In genomic region chr11:75190652-75191329, GRCh38 we compare ENCODE assay signal across 23 cellular contexts. TPM values are rescaled to one million over a fixed set of nuclear protein-coding genes. Genes with fewer than 3 reads are reported as not detected.
DNase-seq lines count a peak whose midpoint lies in the region; ATAC-seq and TF ChIP-seq lines count a peak whose summit lies in the region.
"Had no signal": no experiment of that assay in that cellular context is flagged by ENCODE, and none has a peak within 500 bp of the region (broad histone marks: within the 10 kb centered on the region; RNA-seq: fewer than 3 reads in every experiment).

No MANE protein-coding gene starts in this region.

- TF ChIP-seq CTCF in CD14-positive monocyte (IDR thresholded peaks at IDR 0.05) = no peak
- no peak for TF ChIP-seq CTCF in chondrocyte (IDR thresholded peaks at IDR 0.05)

- H4K5ac ChIP-seq in mesendoderm (ENCODE audit: low read length) = no peak overlapping the region

- no peaks in the 10 kb centered on the region for H3K9me3 ChIP-seq in trophoblast cell (ENCODE audit: insufficient read depth, low read depth, low read length)

- H3K18ac ChIP-seq in mesendoderm (ENCODE audit: low read length) (no peak overlapping the region), trophoblast cell (ENCODE audit: low read length) (no peak overlapping the region)

- H3K27ac ChIP-seq in mesendoderm (ENCODE audit: low read depth, low read length) (no peak overlapping the region), trophoblast cell (ENCODE audit: low read depth, low read length) (no peak overlapping the region)
- H3K27ac ChIP-seq: KMS-11, RWPE1 had no signal

- peak overlapping the region; percentile 66 for H3K23ac ChIP-seq in mesendoderm (ENCODE audit: low read length)
- H3K23ac ChIP-seq in trophoblast cell (ENCODE audit: low read length) = no peak overlapping the region

- H2AFZ ChIP-seq in trophoblast cell (ENCODE audit: insufficient read depth, low read length, poor library complexity) = no peak overlapping the region

- no peak overlapping the region for H2BK15ac ChIP-seq in mesendoderm (replicated peaks; ENCODE audit: low read depth)

- H4K12ac ChIP-seq in trophoblast cell (ENCODE audit: low read depth, low read length) = no peak overlapping the region

- no peak overlapping the region for H3K56ac ChIP-seq in mesendoderm (ENCODE audit: low read length)

- intact Hi-C loops in CD14-positive monocyte (cut with micrococcal nuclease) (no loop called here), head of caudate nucleus (cut with DNase I) (no loop called here)

- H2AK5ac ChIP-seq in mesendoderm (ENCODE audit: low read length) (no peak overlapping the region), trophoblast cell (ENCODE audit: low read length) (no peak overlapping the region)

- H3K79me1 ChIP-seq in mesendoderm (ENCODE audit: low read length) (no peaks in the 10 kb centered on the region), trophoblast cell (ENCODE audit: low read length) (peaks cover 10% of the 10 kb centered on the region)

- no peak overlapping the region for H3K4me3 ChIP-seq in mesendoderm (ENCODE audit: low read length)
- H3K4me3 ChIP-seq in trophoblast cell (ENCODE audit: low read depth, low read length) = no peak overlapping the region

- no peaks in the 10 kb centered on the region for H3K79me2 ChIP-seq in mesendoderm (ENCODE audit: control insufficient read depth, insufficient read depth, low read length)
- H3K79me2 ChIP-seq in trophoblast cell (ENCODE audit: control insufficient read depth, insufficient read depth, low read length, poor library complexity) = no peaks in the 10 kb centered on the region

- H4K91ac ChIP-seq in trophoblast cell (ENCODE audit: low read depth, low read length) = peak overlapping the region; percentile 47

- H3K9ac ChIP-seq in mesendoderm (ENCODE audit: low read length) (no peak overlapping the region), trophoblast cell (ENCODE audit: low read length) (no peak overlapping the region)
- H3K9ac ChIP-seq: KMS-11 had no signal

- peak overlapping the region in 1 of 7 donors; percentile 18 for H3K27ac Mint-ChIP-seq in CD14-positive monocyte
- peak overlapping the region; percentile 12 for H3K27ac Mint-ChIP-seq in chondrocyte (ENCODE audit: unreplicated experiment)
- H3K27ac Mint-ChIP-seq: CD4-positive, CD25-positive, alpha-beta regulatory T cell; IgD-negative memory B cell had no signal

- WGBS in mesendoderm (ENCODE audit: extremely low coverage, insufficient coverage, low lambda C conversion rate) = no CpG with 5 or more reads among the region's 2 CpGs
- WGBS in trophoblast cell (ENCODE audit: extremely low coverage, insufficient coverage, insufficient read length) = no CpG with 5 or more reads among the region's 2 CpGs

- H3K4me3 Mint-ChIP-seq in CD14-positive monocyte (no peak overlapping the region), chondrocyte (ENCODE audit: unreplicated experiment) (no peak overlapping the region)
- H3K4me3 Mint-ChIP-seq: CD4-positive, CD25-positive, alpha-beta regulatory T cell; IgD-negative memory B cell had no signal

- no peak overlapping the region for H4K8ac ChIP-seq in mesendoderm (ENCODE audit: low read depth, low read length)
- no peak overlapping the region for H4K8ac ChIP-seq in trophoblast cell (ENCODE audit: low read depth, low read length)

- peaks cover 0 to 3% (median 0%) of the 10 kb centered on the region in 7 donors for H3K9me3 Mint-ChIP-seq in CD14-positive monocyte
- no peaks in the 10 kb centered on the region for H3K9me3 Mint-ChIP-seq in chondrocyte (ENCODE audit: low read depth)
- H3K9me3 Mint-ChIP-seq: CD4-positive, CD25-positive, alpha-beta regulatory T cell; IgD-negative memory B cell had no signal

- no peak overlapping the region for H3K4ac ChIP-seq in mesendoderm (ENCODE audit: low read depth, low read length)
- H3K4ac ChIP-seq in trophoblast cell (ENCODE audit: low read depth, low read length) = no peak overlapping the region

- ATAC-seq in GM19023 (IDR thresholded peaks at IDR 0.05; ENCODE audit: unreplicated experiment) = no peak
- ATAC-seq: HCT116 had no signal

- H3K27me3 Mint-ChIP-seq in CD14-positive monocyte (ENCODE audit: low read depth in 3 of 3) (peaks cover 14 to 38% (median 16%) of the 10 kb centered on the region in 3 donors), chondrocyte (ENCODE audit: low read depth) (no peaks in the 10 kb centered on the region)

- no peak overlapping the region for H3K4me2 ChIP-seq in mesendoderm (ENCODE audit: low read length)
- H3K4me2 ChIP-seq in trophoblast cell (ENCODE audit: low read length) = no peak overlapping the region
- H3K4me2 ChIP-seq: KMS-11 had no signal

- peak; percentile 21 for DNase-seq in CD14-positive monocyte (ENCODE audit: low spot score)
- peak; percentile 30 for DNase-seq in chondrocyte (ENCODE audit: low spot score)
- DNase-seq in mesendoderm = no peak
- DNase-seq in trophoblast cell = no peak
- DNase-seq in stimulated activated CD4-positive, alpha-beta T cell treated with anti-CD3 and anti-CD28 coated beads, Interleukin-4, amount 100 ng/mL, for 1 hour = no peak
- DNase-seq in head of caudate nucleus = no peak
- DNase-seq: CD4-positive, CD25-positive, alpha-beta regulatory T cell; GF-D8; NCI-H1048; NCI-H1417; NCI-H2081; NCI-H2227 treated with DMSO at 0.1 percent for 48 hours; NCI-H526 treated with DMSO at 0.1 percent for 48 hours; SHP77 had no signal

- H3K4me1 Mint-ChIP-seq in CD14-positive monocyte (peaks cover 23% of the 10 kb centered on the region), chondrocyte (ENCODE audit: low read depth) (peaks cover 20% of the 10 kb centered on the region)
- H3K4me1 Mint-ChIP-seq: IgD-negative memory B cell had no signal

- H2BK120ac ChIP-seq in mesendoderm (ENCODE audit: low read depth, low read length) = no peak overlapping the region
- H2BK120ac ChIP-seq in trophoblast cell (ENCODE audit: insufficient read depth, low read length, poor library complexity) = peak overlapping the region; percentile 12

- H3K36me3 ChIP-seq in mesendoderm (ENCODE audit: control insufficient read depth, insufficient read depth, low read length) (no peaks in the 10 kb centered on the region), trophoblast cell (ENCODE audit: control insufficient read depth in 1 of 2, insufficient read depth in 2 of 2, low read length in 2 of 2) (no peaks in the 10 kb centered on the region)

- H3K27me3 ChIP-seq in mesendoderm (ENCODE audit: insufficient read depth, low read length, poor library complexity) (no peaks in the 10 kb centered on the region), trophoblast cell (ENCODE audit: insufficient read depth, low read length) (no peaks in the 10 kb centered on the region)

- peak overlapping the region; percentile 58 for H2BK12ac ChIP-seq in trophoblast cell (ENCODE audit: low read length)

- no peak overlapping the region for H3K14ac ChIP-seq in trophoblast cell (ENCODE audit: low read length)

- H3K36me3 Mint-ChIP-seq in CD14-positive monocyte (no peaks in the 10 kb centered on the region), chondrocyte (ENCODE audit: low read depth) (no peaks in the 10 kb centered on the region)
- H3K36me3 Mint-ChIP-seq: CD4-positive, CD25-positive, alpha-beta regulatory T cell; IgD-negative memory B cell had no signal

- H3K4me1 ChIP-seq in mesendoderm (ENCODE audit: control insufficient read depth, low read depth, low read length) = no peaks in the 10 kb centered on the region
- H3K4me1 ChIP-seq in trophoblast cell (ENCODE audit: control insufficient read depth in 1 of 2, insufficient read depth in 2 of 2, low read length in 2 of 2) = peaks cover 28 to 38% of the 10 kb centered on the region in 2 experiments

- H2BK5ac ChIP-seq in mesendoderm (ENCODE audit: low read length) = no peak overlapping the region
- peak overlapping the region; percentile 10 for H2BK5ac ChIP-seq in trophoblast cell (ENCODE audit: low read depth, low read length, poor library complexity)

RNA-seq across cellular contexts. Expression of gene SLCO2B1, which starts 39.9 kb away (rescaled TPM):
- polyA plus RNA-seq in CD14-positive monocyte = under 1 TPM in 1 of 2 donors, not detected in 1; 0.13 TPM
- 6.0 to 19.5 TPM (median 19.2 TPM) in 3 replicates for total RNA-seq in chondrocyte
- 0.01 TPM for polyA plus RNA-seq in mesendoderm (2013, experiment 1 of 2)
- polyA plus RNA-seq in mesendoderm (2013, experiment 2 of 2) = not detected
- 3.4 and 4.6 TPM in 2 replicates for polyA plus RNA-seq in trophoblast cell (2013)
- total RNA-seq: CD4-positive, CD25-positive, alpha-beta regulatory T cell; H4 had no signal
- polyA plus RNA-seq: BJ; CD4-positive, CD25-positive, alpha-beta regulatory T cell; IgD-negative memory B cell had no signal

RNA-seq across cellular contexts. Expression of gene TPBGL, which starts 49.8 kb away (rescaled TPM):
- not detected for polyA plus RNA-seq in CD14-positive monocyte
- 0.24 to 0.82 TPM (median 0.74 TPM) in 3 replicates for total RNA-seq in chondrocyte
- polyA plus RNA-seq in mesendoderm (2013, experiment 1 of 2) = 0.34 TPM
- polyA plus RNA-seq in mesendoderm (2013, experiment 2 of 2) = 0.42 TPM
- polyA plus RNA-seq in trophoblast cell (2013) = 0.33 and 0.50 TPM in 2 replicates
- total RNA-seq: A172, H4, NCI-H460 had no signal
- polyA plus RNA-seq: BJ, IgD-negative memory B cell had no signal

Comparison
In these comparisons a context has a peak if more than half of its experiments do, and no peak if none do; other contexts are left out.
1. DNase-seq: peak in CD14-positive monocyte (single experiment) and chondrocyte (single experiment); none in mesendoderm (single experiment), trophoblast cell (0 of 2), stimulated activated CD4-positive, alpha-beta T cell treated with anti-CD3 and anti-CD28 coated beads, Interleukin-4, amount 100 ng/mL, for 1 hour (single experiment) and head of caudate nucleus (0 of 42).